ENCODE assay signal across 20 cellular contexts in the genomic region with DNA sequence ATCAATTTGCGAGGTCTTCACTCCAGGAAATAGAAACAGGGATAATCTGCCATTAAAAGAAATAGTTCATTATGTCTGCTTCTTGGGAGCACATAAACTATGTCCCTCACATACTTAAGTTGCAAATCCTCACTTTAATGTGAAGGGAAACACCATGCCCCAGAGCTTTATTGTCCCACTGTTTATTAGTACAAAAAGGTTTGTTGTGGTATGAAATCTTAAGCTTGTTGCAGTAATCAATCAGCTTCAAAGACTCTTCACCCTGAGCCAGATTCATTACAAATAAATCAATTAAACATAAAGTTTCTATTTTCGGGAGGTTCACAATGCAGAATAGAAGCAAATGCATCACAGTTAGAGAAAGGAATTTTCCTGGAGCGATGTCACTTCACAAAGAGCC.
"Had no signal": no experiment of that assay in that cellular context is flagged by ENCODE, and none has a peak within 500 bp of the region (broad histone marks: within the 10 kb centered on the region; RNA-seq: fewer than 3 reads in every experiment).

No MANE protein-coding gene starts in this region.

- H3K4me3 ChIP-seq: K562, SJSA1, SK-N-MC had no signal

- H3K36me3 ChIP-seq: SJSA1 had no signal

- H3K27me3 ChIP-seq: SJSA1 had no signal

- ATAC-seq: K562 had no signal

- H3K9me3 ChIP-seq: SJSA1 had no signal

- H3K4me1 ChIP-seq: SJSA1 had no signal

- DNase-seq: MV-4-11, NCI-H1092, NCI-H1105 treated with DMSO at 0.1 percent for 48 hours, NCI-H1417 treated with DMSO at 0.1 percent for 48 hours, NCI-H146, NCI-H1930, NCI-H2081, NCI-H2107, NCI-H345, NCI-H446 treated with DMSO at 0.1 percent for 48 hours, NCI-H510A treated with DMSO at 0.1 percent for 48 hours, NCI-H526, NCI-H748 treated with DMSO at 0.1 percent for 48 hours, Right ventricle myocardium superior, RPMI8226, SIG-M5 had no signal

- H3K27ac ChIP-seq: HL-60, SJSA1, SK-N-MC had no signal
